Comparison of ENCODE assay signal across 9 cellular contexts in the genomic region with DNA sequence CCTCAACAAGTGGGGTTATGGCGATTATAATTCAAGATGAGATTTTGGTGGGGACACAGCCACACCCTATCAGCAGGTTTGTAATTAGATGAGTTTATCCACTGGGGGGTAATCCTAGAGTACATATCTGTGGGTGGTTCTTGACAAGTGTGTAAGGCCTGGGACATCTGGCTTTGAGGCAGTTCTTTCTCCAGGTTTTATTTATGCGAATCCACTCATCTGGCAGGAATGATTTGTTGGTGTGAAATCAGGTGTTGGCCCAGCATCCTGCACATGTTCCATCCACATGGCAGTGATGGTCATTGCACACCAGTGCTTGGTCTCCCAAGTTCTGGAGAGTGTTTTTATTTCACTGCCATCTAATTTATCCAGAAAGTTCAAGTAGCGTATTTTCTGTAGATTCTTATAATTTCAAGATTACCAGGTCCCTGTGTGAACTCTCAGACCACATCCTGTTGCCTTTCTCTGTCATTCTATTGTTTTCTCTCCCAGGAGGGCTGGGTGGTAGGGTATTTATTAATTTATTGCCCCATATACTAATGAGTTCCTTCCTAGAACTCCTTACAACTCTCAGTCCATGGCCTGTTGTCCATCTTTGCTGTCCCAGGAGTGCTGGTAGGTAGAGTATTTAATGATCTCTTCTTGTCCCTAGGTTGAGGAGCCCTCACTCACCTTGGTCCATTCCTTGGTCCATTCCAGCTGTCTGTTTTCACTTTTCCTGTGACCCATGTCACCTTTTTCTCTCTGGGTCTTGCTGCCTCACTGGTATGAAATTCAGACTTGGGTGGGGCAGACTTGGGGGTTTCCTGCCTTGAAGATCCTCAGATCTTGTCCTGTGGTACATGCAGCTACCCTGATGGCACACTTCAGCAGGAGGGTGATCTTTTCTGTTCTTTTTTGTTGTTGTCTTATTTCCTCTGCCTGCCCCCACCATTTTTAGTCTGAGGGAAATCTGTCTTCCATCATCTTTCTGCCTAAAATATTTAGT. TPM values are rescaled to one million over a fixed set of nuclear protein-coding genes. Genes with fewer than 3 reads are reported as not detected.
DNase-seq lines count a peak whose midpoint lies in the region; ATAC-seq and TF ChIP-seq lines count a peak whose summit lies in the region.
"Had no signal": no experiment of that assay in that cellular context is flagged by ENCODE, and none has a peak within 500 bp of the region (broad histone marks: within the 10 kb centered on the region; RNA-seq: fewer than 3 reads in every experiment).

No MANE protein-coding gene starts in this region.

- no peaks in the 10 kb centered on the region for H3K27me3 ChIP-seq in RWPE2 (ENCODE audit: insufficient read depth, poor library complexity, severe bottlenecking)

- no peaks in the 10 kb centered on the region for H3K9me3 Mint-ChIP-seq in endothelial cell (ENCODE audit: unreplicated experiment)

- no peaks in the 10 kb centered on the region for H3K4me1 ChIP-seq in RWPE2 (ENCODE audit: insufficient read depth, poor library complexity, severe bottlenecking)

- H3K36me3 ChIP-seq in RWPE2 (ENCODE audit: low read depth) = peaks cover 45% of the 10 kb centered on the region

- peaks cover 65% of the 10 kb centered on the region for H3K4me1 Mint-ChIP-seq in endothelial cell (ENCODE audit: unreplicated experiment)

- H3K27ac Mint-ChIP-seq in endothelial cell (ENCODE audit: unreplicated experiment) = peak overlapping the region; percentile 50

- in situ Hi-C loops in ACHN (cut with HindIII; ENCODE audit: low pct_ligation_motif_present, low pct_unique_long_range_greater_than_20kb, low sequenced_read_pairs) (no loop called here), GM13977 (cut with MboI; ENCODE audit: low pct_unique_long_range_greater_than_20kb, low sequenced_read_pairs, unreplicated experiment) (no loop called here)

- H3K36me3 Mint-ChIP-seq in endothelial cell (ENCODE audit: low read depth, unreplicated experiment) = peaks cover 59% of the 10 kb centered on the region

- ATAC-seq in GM21576 (IDR thresholded peaks at IDR 0.05; ENCODE audit: unreplicated experiment) (peak; percentile 64), RWPE2 (ENCODE audit: low read depth) (0 out of 3 replicates have a peak, but pooled peaks have one; percentile 25), GM18519 (IDR thresholded peaks at IDR 0.05; ENCODE audit: low FRiP score, unreplicated experiment) (no peak)

- H3K4me3 ChIP-seq in RWPE2 (ENCODE audit: severe bottlenecking) = no peak overlapping the region

- H3K27ac ChIP-seq in RWPE2 (ENCODE audit: poor library complexity, severe bottlenecking) = no peak overlapping the region

- peak; percentile 14 for DNase-seq in EL
- DNase-seq in RWPE2 (ENCODE audit: low spot score) = no peak
- no peak for DNase-seq in endothelial cell (ENCODE audit: low spot score)
- DNase-seq in ACHN = no peak
- DNase-seq in stimulated activated CD4-positive, alpha-beta T cell treated with anti-CD3 and anti-CD28 coated beads, Interleukin-4, amount 100 ng/mL, for 24 hours = no peak
- no peak for DNase-seq in GM13977 (ENCODE audit: low spot score)
- DNase-seq: NCI-H526 had no signal

- TF ChIP-seq CTCF in RWPE2 (IDR thresholded peaks at IDR 0.05; ENCODE audit: poor library complexity, severe bottlenecking) = no peak
- TF ChIP-seq CTCF in endothelial cell (IDR thresholded peaks at IDR 0.05; ENCODE audit: unreplicated experiment) = no peak
- no peak for TF ChIP-seq CTCF in GM13977 (IDR thresholded peaks at IDR 0.05; ENCODE audit: extremely low read depth, insufficient read depth, missing control alignments)

- H3K27me3 Mint-ChIP-seq in endothelial cell (ENCODE audit: unreplicated experiment) = peaks cover 7% of the 10 kb centered on the region

- peak overlapping the region; percentile 63 for H3K4me3 Mint-ChIP-seq in endothelial cell (ENCODE audit: unreplicated experiment)

- no peaks in the 10 kb centered on the region for H3K9me3 ChIP-seq in RWPE2 (ENCODE audit: severe bottlenecking)

RNA-seq across cellular contexts. Expression of a gene that starts 10.5 kb away (rescaled TPM):
- total RNA-seq in endothelial cell (ENCODE audit: unreplicated experiment) = 202 TPM
